Comparison of ENCODE assay signal across 15 cellular contexts in the genomic region with DNA sequence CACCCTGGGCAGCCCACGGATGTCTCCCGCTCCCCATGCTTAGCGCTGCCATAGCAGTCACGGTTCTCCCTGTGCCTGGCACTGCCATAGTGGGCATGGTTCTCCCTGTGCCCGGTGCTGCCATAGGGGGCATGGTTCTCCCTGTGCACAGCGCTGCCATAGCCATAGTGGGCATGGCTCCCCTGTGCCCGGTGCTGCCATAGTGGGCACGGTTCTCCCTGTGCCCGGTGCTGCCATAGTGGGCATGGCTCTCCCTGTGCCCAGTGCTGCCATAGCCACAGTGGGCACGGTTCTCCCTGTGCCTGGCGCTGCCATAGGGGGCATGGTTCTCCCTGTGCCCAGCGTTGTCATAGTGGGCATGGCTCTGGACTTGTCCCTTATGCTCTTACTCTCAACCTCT. TPM values are rescaled to one million over a fixed set of nuclear protein-coding genes. Genes with fewer than 3 reads are reported as not detected.
DNase-seq lines count a peak whose midpoint lies in the region; ATAC-seq, FAIRE-seq and TF ChIP-seq lines count a peak whose summit lies in the region.
"Had no signal": no experiment of that assay in that cellular context is flagged by ENCODE, and none has a peak within 500 bp of the region (broad histone marks: within the 10 kb centered on the region; RNA-seq: fewer than 3 reads in every experiment).

No MANE protein-coding gene starts in this region.

- no peak overlapping the region for H2BK15ac ChIP-seq in H1 (ENCODE audit: low read length)

- H3K9ac ChIP-seq in SK-N-SH (no peak overlapping the region), H1 (replicated peaks in 1 of 4; ENCODE audit: extremely low read depth in 1 of 4, low read depth in 3 of 4, low read length in 3 of 4) (no peak overlapping the region)

- peaks cover 3% of the 10 kb centered on the region for H3F3A ChIP-seq in SK-N-SH (replicated peaks; ENCODE audit: insufficient read depth)

- H3K36me3 Mint-ChIP-seq in Caco-2 (ENCODE audit: insufficient read depth, unreplicated experiment): peaks cover 58% of the 10 kb centered on the region

- H2BK12ac ChIP-seq in H1 (ENCODE audit: low read depth, low read length): peak overlapping the region; percentile 68; the same call in 1 of the 2 replicates

- H3K79me1 ChIP-seq in H1 (ENCODE audit: low read depth, low read length): peaks cover 3% of the 10 kb centered on the region

- H2BK120ac ChIP-seq in H1 (replicated peaks; ENCODE audit: low read depth, low read length): no peak overlapping the region

- TF ChIP-seq CTCF in Caco-2 (IDR thresholded peaks at IDR 0.05; ENCODE audit: insufficient read depth in 1 of 2, low read depth in 1 of 2, low read length in 1 of 2, severe bottlenecking in 1 of 2, unreplicated experiment in 1 of 2) (no peak), SK-N-SH (IDR thresholded peaks at IDR 0.05) (no peak), H1 (IDR thresholded peaks at IDR 0.05; ENCODE audit: control extremely low read depth in 1 of 3, insufficient read depth in 1 of 3, low read depth in 1 of 3, low read length in 3 of 3) (no peak), sigmoid colon (IDR thresholded peaks at IDR 0.05) (no peak)

- H2BK20ac ChIP-seq in H1 (ENCODE audit: low read length): no peak overlapping the region

- no peak overlapping the region for H2BK5ac ChIP-seq in H1 (ENCODE audit: low read depth, low read length)

- no peaks in the 10 kb centered on the region for H3K23me2 ChIP-seq in H1 (ENCODE audit: low read depth, low read length)

- TF ChIP-seq POLR2A in H1 (IDR thresholded peaks at IDR 0.05; ENCODE audit: control extremely low read depth in 1 of 2, low read depth in 2 of 2, low read length in 2 of 2) (no peak), sigmoid colon (IDR thresholded peaks at IDR 0.05) (no peak)

- no peaks in the 10 kb centered on the region for H3K9me3 Mint-ChIP-seq in Caco-2 (ENCODE audit: unreplicated experiment)

- POLR2A ChIA-PET in Caco-2 (lab: Charles Lee) (interaction anchor here (1.4 to 1.6 kb wide), 2 partner anchors 10 to 14 kb away, joined by 3 to 6 read pairs; no protein-coding TSS in a partner anchor), SK-N-SH (lab: Yijun Ruan, JAX) (no interaction called here), H1 (lab: Charles Lee; ENCODE audit: partially characterized antibody) (interaction anchor here (1.0 to 1.8 kb wide), 4 partner anchors 11 to 50 kb away, joined by 3 to 5 read pairs (median 3); a partner anchor contains a TSS)

- no peaks in the 10 kb centered on the region for H3K27me3 Mint-ChIP-seq in Caco-2 (ENCODE audit: insufficient read depth, unreplicated experiment)

- DNase-seq in Caco-2 (no peak), SK-N-SH (no peak), H1 (ENCODE audit: low read depth in 1 of 2, low spot score in 2 of 2) (no peak), sigmoid colon (no peak), HuH-7 (ENCODE audit: low spot score) (no peak), activated gamma-delta T cell treated with Interleukin-2 at 50 U/mL for 16 hours (no peak)
- DNase-seq: Calu3, MM.1S, NCI-H1105 treated with DMSO at 0.1 percent for 48 hours, NCI-H187, SIG-M5 had no signal

- no peak overlapping the region for H3K56ac ChIP-seq in H1 (replicated peaks; ENCODE audit: insufficient read length, low read depth, low read length)

- H4K5ac ChIP-seq in H1 (ENCODE audit: insufficient read length, low read depth, low read length): no peak overlapping the region

- H3K27me3 ChIP-seq in Caco-2 (replicated peaks; ENCODE audit: control insufficient read depth, insufficient read depth, low read length) (no peaks in the 10 kb centered on the region), SK-N-SH (ENCODE audit: insufficient read depth) (no peaks in the 10 kb centered on the region), H1 (replicated peaks in 1 of 4; ENCODE audit: control insufficient read depth in 3 of 4, extremely low read depth in 1 of 4, insufficient read depth in 3 of 4, low read length in 3 of 4) (no peaks in the 10 kb centered on the region), sigmoid colon (no peaks in the 10 kb centered on the region)

- peak overlapping the region; percentile 35 to 36; a peak in 1 of 4 replicates for H3K27ac ChIP-seq in SK-N-SH (ENCODE audit: low read depth in 2 of 2, low read length in 1 of 2)
- H3K27ac ChIP-seq in H1 (ENCODE audit: low read depth, low read length): no peak overlapping the region
- H3K27ac ChIP-seq in sigmoid colon: peak overlapping the region in 3 of 4 donors; percentile 25 to 63 (median 35)
- H3K27ac ChIP-seq: HL-60 had no signal

- no peak overlapping the region for H2AK5ac ChIP-seq in H1 (ENCODE audit: low read depth, low read length)

- H3K9me2 ChIP-seq in SK-N-SH: no peaks in the 10 kb centered on the region

- no peak overlapping the region for H3K14ac ChIP-seq in H1 (ENCODE audit: insufficient read length)

- peak overlapping the region; percentile 9 for H3K27ac Mint-ChIP-seq in Caco-2 (ENCODE audit: unreplicated experiment)

- no peak overlapping the region for H3K4me3 ChIP-seq in Caco-2 (ENCODE audit: low read depth, low read length)
- no peak overlapping the region for H3K4me3 ChIP-seq in SK-N-SH (ENCODE audit: low read depth in 2 of 2, low read length in 1 of 2)
- H3K4me3 ChIP-seq in H1 (ENCODE audit: extremely low read depth in 1 of 4, insufficient read depth in 2 of 4, low read depth in 3 of 4, low read length in 4 of 4): no peak overlapping the region
- H3K4me3 ChIP-seq in sigmoid colon: no peak overlapping the region
- H3K4me3 ChIP-seq: A549 had no signal

- H3K4me1 Mint-ChIP-seq in Caco-2 (ENCODE audit: low read depth, unreplicated experiment): peaks cover 54% of the 10 kb centered on the region

- no peak overlapping the region for H4K91ac ChIP-seq in H1 (replicated peaks; ENCODE audit: insufficient read length, low read length)

- H4K20me1 ChIP-seq in SK-N-SH (ENCODE audit: insufficient read depth) (no peaks in the 10 kb centered on the region), H1 (replicated peaks in 1 of 2; ENCODE audit: control insufficient read depth in 1 of 2, insufficient read depth in 2 of 2, low read length in 2 of 2) (no peaks in the 10 kb centered on the region)

- no TSS peak for BruUV-seq in Caco-2 (replicated peaks; lab: Mats Ljungman, UMichigan)

- H4K8ac ChIP-seq in H1 (ENCODE audit: extremely low read depth, insufficient read depth, low read length): no peak overlapping the region

- H3K4me3 Mint-ChIP-seq in Caco-2 (ENCODE audit: unreplicated experiment): no peak overlapping the region

- H3K4me1 ChIP-seq in Caco-2 (peaks cover 26% of the 10 kb centered on the region), SK-N-SH (ENCODE audit: control insufficient read depth in 1 of 2, insufficient read depth in 2 of 2, low read depth in 1 of 2, low read length in 1 of 2) (peaks cover 26 to 53% of the 10 kb centered on the region in 2 experiments), H1 (replicated peaks in 1 of 4; ENCODE audit: control insufficient read depth in 3 of 4, insufficient read depth in 4 of 4, low read length in 3 of 4) (peaks cover 0 to 16% (median 8%) of the 10 kb centered on the region in 4 experiments; a peak in 5 of 7 replicates), sigmoid colon (peaks cover 0 to 42% (median 40%) of the 10 kb centered on the region in 4 donors)

- ATAC-seq in GM21360 (IDR thresholded peaks at IDR 0.05; ENCODE audit: unreplicated experiment): no peak
- ATAC-seq in GM19467 (IDR thresholded peaks at IDR 0.05; ENCODE audit: unreplicated experiment): no peak

- WGBS in SK-N-SH (ENCODE audit: low lambda C conversion rate): 88% methylated on average over 6 of the region's 12 CpGs
- 88% methylated on average over 12 of the region's 12 CpGs; no CpG with 5 or more reads in 1 of the 2 experiments for WGBS in H1 (ENCODE audit: extremely low coverage in 1 of 2, insufficient coverage in 1 of 2, insufficient read length in 1 of 2, insufficient replicate concordance in 2 of 2, low coverage in 1 of 2, low lambda C conversion rate in 2 of 2, missing lambda C conversion rate in 1 of 2), 2 experiments
- 68 to 88% methylated on average over 12 of the region's 12 CpGs for WGBS in sigmoid colon, 2 donors

- H3K4me2 ChIP-seq in SK-N-SH (peak overlapping the region; percentile 49; the same call in 1 of the 2 replicates), H1 (ENCODE audit: insufficient read depth in 1 of 2, low read depth in 2 of 2, low read length in 2 of 2) (no peak overlapping the region)
- H3K4me2 ChIP-seq: A549 had no signal

- intact Hi-C loops in Caco-2 (cut with micrococcal nuclease; ENCODE audit: unreplicated experiment) (no loop called here), sigmoid colon (cut with DNase I) (loop anchor here (2.0 kb wide), 1 partner anchor 17 kb away; no protein-coding TSS in a partner anchor)

- H3K36me3 ChIP-seq in Caco-2 (ENCODE audit: control insufficient read depth, insufficient read depth, low read length): peaks cover 24% of the 10 kb centered on the region
- no peaks in the 10 kb centered on the region for H3K36me3 ChIP-seq in SK-N-SH (replicated peaks in 1 of 2; ENCODE audit: control insufficient read depth in 1 of 2, insufficient read depth in 2 of 2, low read length in 1 of 2)
- no peaks in the 10 kb centered on the region for H3K36me3 ChIP-seq in H1 (ENCODE audit: control insufficient read depth in 2 of 4, insufficient read depth in 4 of 4, low read length in 3 of 4)
- no peaks in the 10 kb centered on the region for H3K36me3 ChIP-seq in sigmoid colon

- no peak overlapping the region for H3K23ac ChIP-seq in H1 (ENCODE audit: insufficient read length)

- H2AFZ ChIP-seq in SK-N-SH (ENCODE audit: low read depth) (no peak overlapping the region), H1 (ENCODE audit: low read length) (no peak overlapping the region)

- no peak for TF ChIP-seq RAD21 in SK-N-SH (IDR thresholded peaks at IDR 0.05; ENCODE audit: low read length)
- TF ChIP-seq RAD21 in H1 (IDR thresholded peaks at IDR 0.05 in 1 of 2, conservative IDR thresholded peaks at IDR 0.05 in 1 of 2; ENCODE audit: low read depth in 2 of 2, low read length in 2 of 2): no peak

- H3K4ac ChIP-seq in H1 (replicated peaks; ENCODE audit: insufficient read length, low read depth, low read length): no peak overlapping the region

- TF ChIP-seq EP300 in SK-N-SH (IDR thresholded peaks at IDR 0.05; ENCODE audit: borderline replicate concordance in 1 of 2, low read depth in 1 of 2, low read length in 1 of 2) (no peak), H1 (IDR thresholded peaks at IDR 0.05; ENCODE audit: borderline replicate concordance in 1 of 2, low read depth in 2 of 2, low read length in 2 of 2) (no peak), sigmoid colon (IDR thresholded peaks at IDR 0.05) (no peak)

- CTCF ChIA-PET in Caco-2 (lab: Charles Lee): interaction anchor here (1.4 to 1.6 kb wide), 2 partner anchors 15 to 22 kb away, joined by 6 to 9 read pairs; a partner anchor contains a TSS
- CTCF ChIA-PET in SK-N-SH (lab: Yijun Ruan, JAX): interaction anchor here (1.0 to 2.0 kb wide), 5 partner anchors 8 to 41 kb away, joined by 3 to 5 read pairs (median 4); a partner anchor contains a TSS
- CTCF ChIA-PET in H1 (lab: Charles Lee; ENCODE audit: partially characterized antibody): interaction anchor here (1.1 to 4.4 kb wide), 4 partner anchors 7 to 15 kb away, joined by 3 to 16 read pairs (median 5); no protein-coding TSS in a partner anchor

- no peaks in the 10 kb centered on the region for H3K79me2 ChIP-seq in SK-N-SH (ENCODE audit: insufficient read depth)
- no peaks in the 10 kb centered on the region for H3K79me2 ChIP-seq in H1 (ENCODE audit: control insufficient read depth in 1 of 2, insufficient read depth in 2 of 2, low read length in 2 of 2)

- no peak for FAIRE-seq in H1 (lab: Jason Lieb, UNC)
- FAIRE-seq: A549 had no signal

- H3K9me3 ChIP-seq in Caco-2 (no peaks in the 10 kb centered on the region), SK-N-SH (no peaks in the 10 kb centered on the region), H1 (ENCODE audit: insufficient read depth in 2 of 2, low read depth in 1 of 2, low read length in 1 of 2) (no peaks in the 10 kb centered on the region), sigmoid colon (no peaks in the 10 kb centered on the region)
- H3K9me3 ChIP-seq: A549 had no signal

- H3K18ac ChIP-seq in H1 (ENCODE audit: extremely low read depth, low read length): no peak overlapping the region

RNA-seq across cellular contexts. Expression of a gene that starts 19.9 kb away (rescaled TPM):
- 87.1 and 102 TPM in 2 replicates for total RNA-seq in Caco-2 (2022)
- polyA plus RNA-seq in SK-N-SH (2012; rRNA removed): 43.4 and 56.6 TPM in 2 replicates
- polyA plus RNA-seq in SK-N-SH (2012; cell fraction: cytosol; rRNA removed): 21.6 and 37.3 TPM in 2 replicates
- polyA plus RNA-seq in SK-N-SH (2012; cell fraction: nucleus; rRNA removed): 118 and 136 TPM in 2 replicates
- 59.5 and 61.6 TPM in 2 replicates for total RNA-seq in H1 (2021; fragmentation: NEBNext Ultra II Directional; extraction: Animal tissue kit (Norgen Biotek cat#: 25700))
- 25.7 and 39.9 TPM in 2 replicates for polyA plus RNA-seq in H1 (2011; rRNA removed)
- 34.5 TPM for polyA plus RNA-seq in H1 (2011; cell fraction: cytosol; rRNA removed)
- polyA plus RNA-seq in H1 (2011; cell fraction: nucleus; rRNA removed): 123 TPM
- 39.5 to 54.2 TPM (median 51.4 TPM) in 4 replicates for polyA plus RNA-seq in H1 (2012, experiment 1 of 2)
- polyA plus RNA-seq in H1 (2012, experiment 2 of 2): 53.3 TPM
- 28.7 TPM for polyA plus RNA-seq in H1 (2013, experiment 1 of 2)
- polyA plus RNA-seq in H1 (2013, experiment 2 of 2): 25.5 TPM
- 39.5 and 45.8 TPM in 2 replicates for polyA minus RNA-seq in H1 (2011; rRNA and poly(A)+ RNA removed)
- polyA minus RNA-seq in H1 (2011; cell fraction: cytosol; rRNA and poly(A)+ RNA removed): 52.5 TPM
- polyA minus RNA-seq in H1 (2011; cell fraction: nucleus; rRNA and poly(A)+ RNA removed): 66.4 TPM
- total RNA-seq in sigmoid colon: 100 to 1,000 TPM in 1 of 4 donors, 10 to 100 TPM in 3; 56.5 to 135 (median 70.0) TPM
- 10 to 100 TPM; 31.9 to 81.7 (median 34.2) TPM for polyA plus RNA-seq in sigmoid colon

RNA-seq across cellular contexts. Expression of a gene that starts 21.8 kb away (rescaled TPM):
- total RNA-seq in Caco-2 (2022) (492 and 501 TPM in 2 replicates), sigmoid colon (10 to 100 TPM; 29.9 to 60.1 (median 43.9) TPM)
- polyA plus RNA-seq in SK-N-SH (2012; rRNA removed) (42.2 and 47.7 TPM in 2 replicates), H1 (2011; rRNA removed) (35.7 and 57.1 TPM in 2 replicates), sigmoid colon (100 to 1,000 TPM; 286 to 900 (median 781) TPM)
- polyA plus RNA-seq in SK-N-SH (2012; cell fraction: cytosol; rRNA removed): 20.7 and 30.1 TPM in 2 replicates
- polyA plus RNA-seq in SK-N-SH (2012; cell fraction: nucleus; rRNA removed): 23.7 and 25.6 TPM in 2 replicates
- total RNA-seq in H1 (2021; fragmentation: NEBNext Ultra II Directional; extraction: Animal tissue kit (Norgen Biotek cat#: 25700)): 23.7 and 25.3 TPM in 2 replicates
- polyA plus RNA-seq in H1 (2011; cell fraction: cytosol; rRNA removed): 41.5 TPM
- 74.6 TPM for polyA plus RNA-seq in H1 (2011; cell fraction: nucleus; rRNA removed)
- 26.5 to 39.2 TPM (median 33.0 TPM) in 4 replicates for polyA plus RNA-seq in H1 (2012, experiment 1 of 2)
- 26.5 TPM for polyA plus RNA-seq in H1 (2012, experiment 2 of 2)
- 16.4 TPM for polyA plus RNA-seq in H1 (2013, experiment 1 of 2)
- 14.7 TPM for polyA plus RNA-seq in H1 (2013, experiment 2 of 2)
- polyA minus RNA-seq in H1 (2011; rRNA and poly(A)+ RNA removed): 31.9 and 36.2 TPM in 2 replicates
- 19.2 TPM for polyA minus RNA-seq in H1 (2011; cell fraction: cytosol; rRNA and poly(A)+ RNA removed)
- 19.1 TPM for polyA minus RNA-seq in H1 (2011; cell fraction: nucleus; rRNA and poly(A)+ RNA removed)

RNA-seq across cellular contexts. Expression of a gene that starts 42.2 kb away (rescaled TPM):
- 19.3 and 25.0 TPM in 2 replicates for total RNA-seq in Caco-2 (2022)
- 26.9 and 29.4 TPM in 2 replicates for polyA plus RNA-seq in SK-N-SH (2012; rRNA removed)
- 3.8 and 6.1 TPM in 2 replicates for polyA plus RNA-seq in SK-N-SH (2012; cell fraction: cytosol; rRNA removed)
- 205 and 218 TPM in 2 replicates for polyA plus RNA-seq in SK-N-SH (2012; cell fraction: nucleus; rRNA removed)
- total RNA-seq in H1 (2021; fragmentation: NEBNext Ultra II Directional; extraction: Animal tissue kit (Norgen Biotek cat#: 25700)): 11.0 and 11.7 TPM in 2 replicates
- polyA plus RNA-seq in H1 (2011; rRNA removed): 18.5 and 23.4 TPM in 2 replicates
- polyA plus RNA-seq in H1 (2011; cell fraction: cytosol; rRNA removed): 26.6 TPM
- 154 TPM for polyA plus RNA-seq in H1 (2011; cell fraction: nucleus; rRNA removed)
- 11.4 to 21.9 TPM (median 16.3 TPM) in 4 replicates for polyA plus RNA-seq in H1 (2012, experiment 1 of 2)
- 6.5 TPM for polyA plus RNA-seq in H1 (2012, experiment 2 of 2)
- polyA plus RNA-seq in H1 (2013, experiment 1 of 2): 7.1 TPM
- 6.3 TPM for polyA plus RNA-seq in H1 (2013, experiment 2 of 2)
- 15.4 and 15.5 TPM in 2 replicates for polyA minus RNA-seq in H1 (2011; rRNA and poly(A)+ RNA removed)
- 7.7 TPM for polyA minus RNA-seq in H1 (2011; cell fraction: cytosol; rRNA and poly(A)+ RNA removed)
- 34.3 TPM for polyA minus RNA-seq in H1 (2011; cell fraction: nucleus; rRNA and poly(A)+ RNA removed)
- total RNA-seq in sigmoid colon: 10 to 100 TPM; 16.8 to 36.8 (median 20.2) TPM
- 10 to 100 TPM in 1 of 3 donors, 1 to 10 TPM in 2; 4.6 to 47.7 (median 9.6) TPM for polyA plus RNA-seq in sigmoid colon
